Comparison of ENCODE assay signal across 23 cellular contexts in the genomic region with DNA sequence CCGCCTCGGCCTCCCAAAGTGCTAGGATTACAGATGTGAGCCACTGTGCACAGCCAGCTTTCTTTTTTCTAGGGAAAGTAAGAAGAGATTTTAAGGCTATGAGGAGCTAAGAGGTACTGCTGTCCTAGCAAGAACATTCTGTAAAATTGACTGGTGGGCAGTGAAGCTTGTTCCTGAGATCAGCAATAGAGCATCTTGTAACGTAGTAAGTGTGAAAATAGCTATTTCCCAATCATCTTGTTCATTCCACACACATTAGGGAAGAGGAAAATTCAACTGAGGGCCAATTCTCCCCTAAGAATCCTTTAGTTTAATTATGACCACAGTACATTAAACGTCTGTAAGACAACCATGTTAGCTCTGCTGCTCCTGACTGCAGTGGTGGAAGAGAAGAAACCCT.
DNase-seq lines count a peak whose midpoint lies in the region; ATAC-seq and TF ChIP-seq lines count a peak whose summit lies in the region.
"Had no signal": no experiment of that assay in that cellular context is flagged by ENCODE, and none has a peak within 500 bp of the region (broad histone marks: within the 10 kb centered on the region; RNA-seq: fewer than 3 reads in every experiment).

No MANE protein-coding gene starts in this region.

- no peak overlapping the region for H3K4me3 Mint-ChIP-seq in activated CD8-positive, alpha-beta T cell treated with anti-CD3 and anti-CD28 coated beads for 36 hours
- H3K4me3 Mint-ChIP-seq: activated naive CD4-positive, alpha-beta T cell treated with anti-CD3 and anti-CD28 coated beads, Interleukin-2, amount 10 ng/mL, durations not matched to agents 7 days and 5 days; activated T-cell treated with anti-CD3 and anti-CD28 coated beads, Interleukin-2, amount 50 U/mL, for 72 hours; H9 had no signal

- DNase-seq in PC-3 (no peak), astrocyte of the spinal cord (ENCODE audit: low read depth, low spot score) (peak; percentile 4), fibroblast of villous mesenchyme (ENCODE audit: low read depth) (peak; percentile 52), tibial artery (no peak), NCI-H2081 (lab: John Stamatoyannopoulos, UW) (no peak)
- no peak for DNase-seq in activated CD8-positive, alpha-beta T cell treated with anti-CD3 and anti-CD28 coated beads for 36 hours
- DNase-seq: activated CD4-positive, alpha-beta T cell treated with anti-CD3 and anti-CD28 coated beads for 1 hour; activated naive CD4-positive, alpha-beta T cell treated with anti-CD3 and anti-CD28 coated beads, Interleukin-2, amount 10 ng/mL, durations not matched to agents 7 days and 5 days; activated T-cell treated with anti-CD3 and anti-CD28 coated beads, Interleukin-2, amount 50 U/mL, for 72 hours; body of pancreas; cortex of kidney; DMS79 treated with DMSO at 0.1 percent for 48 hours; gastrocnemius medialis; H9; lower lobe of right lung; MV-4-11; NCI-H187; NCI-H446 treated with DMSO at 0.1 percent for 48 hours; nucleus accumbens; RPMI8226; transverse colon had no signal

- H4K20me1 ChIP-seq in PC-3 (ENCODE audit: low read length), result no peaks in the 10 kb centered on the region

- H2AFZ ChIP-seq in PC-3 (ENCODE audit: low read length), result no peak overlapping the region

- peaks cover 2% of the 10 kb centered on the region for H3K27me3 Mint-ChIP-seq in activated CD8-positive, alpha-beta T cell treated with anti-CD3 and anti-CD28 coated beads for 36 hours

- peak overlapping the region; percentile 44; the same call in 1 of the 2 replicates for H3K9ac ChIP-seq in PC-3 (ENCODE audit: low read length)
- H3K9ac ChIP-seq: KMS-11 had no signal

- H3K4me1 Mint-ChIP-seq in activated CD8-positive, alpha-beta T cell treated with anti-CD3 and anti-CD28 coated beads for 36 hours (ENCODE audit: low read depth), result no peaks in the 10 kb centered on the region
- H3K4me1 Mint-ChIP-seq: activated naive CD4-positive, alpha-beta T cell treated with anti-CD3 and anti-CD28 coated beads, Interleukin-2, amount 10 ng/mL, durations not matched to agents 7 days and 5 days had no signal

- H3K9me2 ChIP-seq in PC-3 (replicated peaks; ENCODE audit: low read length), result no peaks in the 10 kb centered on the region

- H3K9me3 Mint-ChIP-seq in activated CD8-positive, alpha-beta T cell treated with anti-CD3 and anti-CD28 coated beads for 36 hours, result no peaks in the 10 kb centered on the region
- H3K9me3 Mint-ChIP-seq: activated naive CD4-positive, alpha-beta T cell treated with anti-CD3 and anti-CD28 coated beads, Interleukin-2, amount 10 ng/mL, durations not matched to agents 7 days and 5 days; activated T-cell treated with anti-CD3 and anti-CD28 coated beads, Interleukin-2, amount 50 U/mL, for 72 hours; H9 had no signal

- POLR2A ChIA-PET in PC-3 (lab: Charles Lee; ENCODE audit: unreplicated experiment), result no interaction called here
- POLR2A ChIA-PET in activated CD8-positive, alpha-beta T cell treated with anti-CD3 and anti-CD28 coated beads for 36 hours (lab: Charles Lee), result no interaction called here

- in situ Hi-C loops in astrocyte of the spinal cord (cut with HindIII; ENCODE audit: low sequenced_read_pairs), result no loop called here

- peak overlapping the region; percentile 73; the same call in 1 of the 2 replicates for H3K4me2 ChIP-seq in PC-3 (ENCODE audit: low read length)
- H3K4me2 ChIP-seq: KMS-11 had no signal

- ATAC-seq in PC-3 (no peak), GM18858 (IDR thresholded peaks at IDR 0.05; ENCODE audit: unreplicated experiment) (no peak)
- no peak for ATAC-seq in activated CD8-positive, alpha-beta T cell treated with anti-CD3 and anti-CD28 coated beads for 36 hours
- ATAC-seq: activated T-cell treated with anti-CD3 and anti-CD28 coated beads, Interleukin-2, amount 50 U/mL, for 72 hours; body of pancreas had no signal

- CTCF ChIA-PET in PC-3 (lab: Charles Lee), result interaction anchor here (0.9 kb wide), 1 partner anchor 148 kb away, joined by 6 read pairs; no protein-coding TSS in a partner anchor
- CTCF ChIA-PET in activated CD8-positive, alpha-beta T cell treated with anti-CD3 and anti-CD28 coated beads for 36 hours (lab: Charles Lee), result no interaction called here

- TF ChIP-seq CTCF in PC-3 (conservative IDR thresholded peaks at IDR 0.05; ENCODE audit: low read depth, low read length) (no peak), astrocyte of the spinal cord (IDR thresholded peaks at IDR 0.05; ENCODE audit: low read depth, low read length) (no peak), fibroblast of villous mesenchyme (IDR thresholded peaks at IDR 0.05; ENCODE audit: insufficient read depth, low read depth, low read length) (no peak), tibial artery (IDR thresholded peaks at IDR 0.05) (no peak)
- TF ChIP-seq CTCF in activated CD8-positive, alpha-beta T cell treated with anti-CD3 and anti-CD28 coated beads for 36 hours (IDR thresholded peaks at IDR 0.05), result no peak

- H3K4me1 ChIP-seq in PC-3 (ENCODE audit: insufficient read depth, low read length), result peaks cover 40% of the 10 kb centered on the region
- H3K4me1 ChIP-seq in tibial artery, result peaks cover 5 to 43% (median 26%) of the 10 kb centered on the region in 4 donors
- H3K4me1 ChIP-seq: body of pancreas, gastrocnemius medialis, lower lobe of right lung had no signal

- peak overlapping the region; percentile 89 for H3K27ac ChIP-seq in PC-3 (ENCODE audit: low read length)
- peak overlapping the region; percentile 38 to 66 for H3K27ac ChIP-seq in tibial artery
- H3K27ac ChIP-seq: body of pancreas, gastrocnemius medialis, KMS-11, lower lobe of right lung, transverse colon had no signal

- intact Hi-C loops in PC-3 (cut with micrococcal nuclease), result loop anchor here (2.0 kb wide), 2 partner anchors 36 to 50 kb away; no protein-coding TSS in a partner anchor
- intact Hi-C loops in tibial artery (cut with DNase I; ENCODE audit: low total_unique reads), result no loop called here
- intact Hi-C loops in activated CD8-positive, alpha-beta T cell treated with anti-CD3 and anti-CD28 coated beads for 36 hours (cut with micrococcal nuclease), result no loop called here

- H3K79me2 ChIP-seq in PC-3 (ENCODE audit: low read length), result no peaks in the 10 kb centered on the region

- no peaks in the 10 kb centered on the region for H3K9me3 ChIP-seq in PC-3 (ENCODE audit: low read length)
- no peaks in the 10 kb centered on the region for H3K9me3 ChIP-seq in tibial artery
- H3K9me3 ChIP-seq: body of pancreas, gastrocnemius medialis, lower lobe of right lung, transverse colon had no signal

- H3K27me3 ChIP-seq in PC-3 (ENCODE audit: low read length), result no peaks in the 10 kb centered on the region
- no peaks in the 10 kb centered on the region for H3K27me3 ChIP-seq in tibial artery
- H3K27me3 ChIP-seq: body of pancreas, gastrocnemius medialis, transverse colon had no signal

- no peaks in the 10 kb centered on the region for H3K36me3 ChIP-seq in PC-3 (ENCODE audit: low read depth, low read length)
- H3K36me3 ChIP-seq in tibial artery, result no peaks in the 10 kb centered on the region
- H3K36me3 ChIP-seq: gastrocnemius medialis, lower lobe of right lung, transverse colon had no signal

- H3K4me3 ChIP-seq in PC-3 (ENCODE audit: low read length) (no peak overlapping the region), astrocyte of the spinal cord (ENCODE audit: low read depth, low read length) (no peak overlapping the region), fibroblast of villous mesenchyme (ENCODE audit: low read depth, low read length) (no peak overlapping the region), tibial artery (no peak overlapping the region)
- H3K4me3 ChIP-seq: body of pancreas, gastrocnemius medialis, lower lobe of right lung, transverse colon had no signal

- H3K27ac Mint-ChIP-seq in activated CD8-positive, alpha-beta T cell treated with anti-CD3 and anti-CD28 coated beads for 36 hours, result no peak overlapping the region
- H3K27ac Mint-ChIP-seq: activated naive CD4-positive, alpha-beta T cell treated with anti-CD3 and anti-CD28 coated beads, Interleukin-2, amount 10 ng/mL, durations not matched to agents 7 days and 5 days; activated T-cell treated with anti-CD3 and anti-CD28 coated beads, Interleukin-2, amount 50 U/mL, for 72 hours; H9 had no signal

- no peaks in the 10 kb centered on the region for H3K36me3 Mint-ChIP-seq in activated CD8-positive, alpha-beta T cell treated with anti-CD3 and anti-CD28 coated beads for 36 hours (ENCODE audit: low read depth)
- H3K36me3 Mint-ChIP-seq: activated naive CD4-positive, alpha-beta T cell treated with anti-CD3 and anti-CD28 coated beads, Interleukin-2, amount 10 ng/mL, durations not matched to agents 7 days and 5 days had no signal

- H3F3A ChIP-seq in PC-3 (ENCODE audit: low read length, unreplicated experiment), result peaks cover 6% of the 10 kb centered on the region

- BruUV-seq in PC-3 (replicated peaks; lab: Mats Ljungman, UMichigan), result no TSS peak

Comparison
In these comparisons a context has a peak if more than half of its experiments do, and no peak if none do; other contexts are left out.
1. DNase-seq: peak in astrocyte of the spinal cord (single experiment) and fibroblast of villous mesenchyme (single experiment); none in PC-3 (single experiment), tibial artery (0 of 2), NCI-H2081 (0 of 2) and activated CD8-positive, alpha-beta T cell treated with anti-CD3 and anti-CD28 coated beads for 36 hours (single experiment).